Comparison of ENCODE assay signal across 11 cellular contexts in genomic region chr2:227082286-227082685, GRCh38.
DNase-seq lines count a peak whose midpoint lies in the region; ATAC-seq and TF ChIP-seq lines count a peak whose summit lies in the region.
"Had no signal": no experiment of that assay in that cellular context is flagged by ENCODE, and none has a peak within 500 bp of the region (broad histone marks: within the 10 kb centered on the region; RNA-seq: fewer than 3 reads in every experiment).

No MANE protein-coding gene starts in this region.

- ATAC-seq in GM18858 (IDR thresholded peaks at IDR 0.05; ENCODE audit: unreplicated experiment) (peak; percentile 98), GM21390 (IDR thresholded peaks at IDR 0.05; ENCODE audit: unreplicated experiment) (peak; percentile 97), HG02973 (IDR thresholded peaks at IDR 0.05; ENCODE audit: unreplicated experiment) (peak; percentile 95)

- peak; percentile 2 for DNase-seq in NCI-H69 (lab: John Stamatoyannopoulos, UW)
- DNase-seq in SIG-M5 (lab: John Stamatoyannopoulos, UW) = no peak
- no peak for DNase-seq in dorsolateral prefrontal cortex
- DNase-seq in activated T-cell treated with anti-CD3 and anti-CD28 coated beads for 4 hours = no peak
- DNase-seq in NCI-H1105 treated with DMSO at 0.1 percent for 48 hours (lab: John Stamatoyannopoulos, UW) = no peak
- DNase-seq: C1 segment of cervical spinal cord, NCI-H510A had no signal

- no peaks in the 10 kb centered on the region for H3K27me3 ChIP-seq in dorsolateral prefrontal cortex

- intact Hi-C loops in dorsolateral prefrontal cortex (cut with DNase I) = no loop called here

- TF ChIP-seq CTCF in dorsolateral prefrontal cortex (IDR thresholded peaks at IDR 0.05 in 54 of 56, conservative IDR thresholded peaks at IDR 0.05 in 2 of 56; ENCODE audit: low read depth in 1 of 56, partially characterized antibody in 56 of 56) = no peak

- no peak overlapping the region for H3K4me3 ChIP-seq in dorsolateral prefrontal cortex
- H3K4me3 ChIP-seq: thoracic aorta had no signal

- no peak overlapping the region for H3K27ac ChIP-seq in dorsolateral prefrontal cortex
- H3K27ac ChIP-seq: thoracic aorta had no signal
